ENCODE assay signal across 32 cellular contexts in the genomic region with DNA sequence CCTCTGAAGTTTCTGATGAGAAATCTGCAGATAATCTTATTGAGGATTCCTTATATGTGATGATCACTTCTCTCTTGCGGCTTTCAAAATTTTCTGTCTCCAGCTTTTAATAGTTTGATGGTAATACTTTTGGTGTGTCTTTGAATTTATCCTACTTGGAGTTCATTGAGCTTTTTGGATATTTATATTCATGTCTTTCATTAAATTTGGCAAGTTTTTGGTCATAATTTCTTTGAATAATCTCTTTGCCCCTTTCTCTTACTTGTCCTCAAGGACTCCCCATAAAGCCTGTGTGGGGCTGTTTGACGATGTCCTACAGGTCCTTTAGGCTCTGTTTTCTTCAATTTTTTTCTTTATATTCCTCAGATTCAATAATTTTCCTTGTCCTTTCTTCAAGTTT. TPM values are rescaled to one million over a fixed set of nuclear protein-coding genes. Genes with fewer than 3 reads are reported as not detected.
DNase-seq lines count a peak whose midpoint lies in the region; ATAC-seq and TF ChIP-seq lines count a peak whose summit lies in the region.
"Had no signal": no experiment of that assay in that cellular context is flagged by ENCODE, and none has a peak within 500 bp of the region (broad histone marks: within the 10 kb centered on the region; RNA-seq: fewer than 3 reads in every experiment).

No MANE protein-coding gene starts in this region.

- H3K27me3 Mint-ChIP-seq in Caco-2 (ENCODE audit: insufficient read depth, unreplicated experiment) = no peaks in the 10 kb centered on the region
- H3K27me3 Mint-ChIP-seq in activated T-helper 1 cell treated with anti-CD3 and anti-CD28 coated beads, Interleukin-12 subunit alpha, Interleukin-12 subunit beta, Interleukin-2, Interleukin-4 antibody, amounts not matched to agents 30 ng/mL and 10 ng/mL and 1 ng/mL, durations not matched to agents 14 hours and 24 hours and 36 hours (ENCODE audit: insufficient read depth) = peaks cover 30% of the 10 kb centered on the region

- TF ChIP-seq CTCF in Caco-2 (IDR thresholded peaks at IDR 0.05; ENCODE audit: insufficient read depth in 1 of 2, low read depth in 1 of 2, low read length in 1 of 2, severe bottlenecking in 1 of 2, unreplicated experiment in 1 of 2) = no peak
- TF ChIP-seq CTCF in HEK293 (tag by site-specific recombination; IDR thresholded peaks at IDR 0.05) = no peak

- no TSS peak for BruUV-seq in Caco-2 (replicated peaks; lab: Mats Ljungman, UMichigan)

- H3K4me3 ChIP-seq in Caco-2 (ENCODE audit: low read depth, low read length) (no peak overlapping the region), HEK293 (ENCODE audit: low read depth, low read length) (no peak overlapping the region), adipocyte (ENCODE audit: low read length) (peak overlapping the region; percentile 8)
- H3K4me3 ChIP-seq: A549; BLaER1; BLaER1 treated with 17β-estradiol and CSF1 and Interleukin-3, amounts not matched to agents 10 nM and 100 nM had no signal

- intact Hi-C loops in Caco-2 (cut with micrococcal nuclease; ENCODE audit: unreplicated experiment) = no loop called here
- intact Hi-C loops in activated T-helper 1 cell treated with anti-CD3 and anti-CD28 coated beads, Interleukin-12 subunit alpha, Interleukin-12 subunit beta, Interleukin-2, Interleukin-4 antibody, amounts not matched to agents 30 ng/mL and 10 ng/mL and 1 ng/mL, durations not matched to agents 14 hours and 24 hours and 36 hours (cut with micrococcal nuclease) = no loop called here

- H3K9me3 ChIP-seq in Caco-2 (peaks cover 31% of the 10 kb centered on the region), HEK293 (ENCODE audit: control insufficient read depth, insufficient read depth, low read depth, low read length) (no peaks in the 10 kb centered on the region), adipocyte (ENCODE audit: control insufficient read depth, low read length) (peaks cover 31% of the 10 kb centered on the region)
- H3K9me3 ChIP-seq: BE2C had no signal

- peaks cover 22% of the 10 kb centered on the region for H3K36me3 Mint-ChIP-seq in Caco-2 (ENCODE audit: insufficient read depth, unreplicated experiment)
- no peaks in the 10 kb centered on the region for H3K36me3 Mint-ChIP-seq in activated T-helper 1 cell treated with anti-CD3 and anti-CD28 coated beads, Interleukin-12 subunit alpha, Interleukin-12 subunit beta, Interleukin-2, Interleukin-4 antibody, amounts not matched to agents 30 ng/mL and 10 ng/mL and 1 ng/mL, durations not matched to agents 14 hours and 24 hours and 36 hours (ENCODE audit: low read depth)
- H3K36me3 Mint-ChIP-seq: CD4-positive, alpha-beta memory T cell; CD4-positive, CD25-positive, alpha-beta regulatory T cell; CD8-positive, alpha-beta T cell had no signal

- no peak overlapping the region for H3K4me3 Mint-ChIP-seq in Caco-2 (ENCODE audit: unreplicated experiment)
- H3K4me3 Mint-ChIP-seq in activated T-helper 1 cell treated with anti-CD3 and anti-CD28 coated beads, Interleukin-12 subunit alpha, Interleukin-12 subunit beta, Interleukin-2, Interleukin-4 antibody, amounts not matched to agents 30 ng/mL and 10 ng/mL and 1 ng/mL, durations not matched to agents 14 hours and 24 hours and 36 hours = no peak overlapping the region
- H3K4me3 Mint-ChIP-seq: B cell; CD14-positive monocyte; CD4-positive, alpha-beta memory T cell; CD4-positive, alpha-beta T cell; CD4-positive, CD25-positive, alpha-beta regulatory T cell; CD8-positive, alpha-beta memory T cell; CD8-positive, alpha-beta T cell had no signal

- POLR2A ChIA-PET in Caco-2 (lab: Charles Lee) = no interaction called here
- POLR2A ChIA-PET in HEK293 (lab: Yijun Ruan, JAX) = no interaction called here

- DNase-seq in Caco-2 (no peak), adipocyte (ENCODE audit: low read depth) (no peak), ureter (ENCODE audit: low spot score) (no peak)
- no peak for DNase-seq in activated T-helper 1 cell treated with anti-CD3 and anti-CD28 coated beads, Interleukin-12 subunit alpha, Interleukin-12 subunit beta, Interleukin-2, Interleukin-4 antibody, amounts not matched to agents 30 ng/mL and 10 ng/mL and 1 ng/mL, durations not matched to agents 14 hours and 24 hours and 36 hours (ENCODE audit: low spot score)
- DNase-seq: 8988T; ACHN; AML-193; BE2C; C1 segment of cervical spinal cord; Calu3; CD4-positive, alpha-beta memory T cell; CD4-positive, alpha-beta T cell; CD4-positive, CD25-positive, alpha-beta regulatory T cell; CD8-positive, alpha-beta memory T cell; CD8-positive, alpha-beta T cell; COR-L47; DMS 273 treated with DMSO at 0.1 percent for 48 hours; DMS153; DMS53; DMS79; DMS79 treated with DMSO at 0.1 percent for 48 hours; DND-41; EL had no signal

- CTCF ChIA-PET in Caco-2 (lab: Charles Lee) (no interaction called here), HEK293 (lab: Yijun Ruan, JAX) (interaction anchor here (0.6 kb wide), 1 partner anchor 11 kb away, joined by 4 read pairs; no protein-coding TSS in a partner anchor)

- no peak for ATAC-seq in HG03175 (IDR thresholded peaks at IDR 0.05; ENCODE audit: unreplicated experiment)
- ATAC-seq: A549; CD8-positive, alpha-beta T cell had no signal

- H3K9me3 Mint-ChIP-seq in Caco-2 (ENCODE audit: unreplicated experiment) = peaks cover 44% of the 10 kb centered on the region
- peaks cover 12% of the 10 kb centered on the region for H3K9me3 Mint-ChIP-seq in activated T-helper 1 cell treated with anti-CD3 and anti-CD28 coated beads, Interleukin-12 subunit alpha, Interleukin-12 subunit beta, Interleukin-2, Interleukin-4 antibody, amounts not matched to agents 30 ng/mL and 10 ng/mL and 1 ng/mL, durations not matched to agents 14 hours and 24 hours and 36 hours

- no peak overlapping the region for H3K9ac ChIP-seq in adipocyte (ENCODE audit: low read length)
- H3K9ac ChIP-seq: BLaER1; BLaER1 treated with 17β-estradiol and CSF1 and Interleukin-3, amounts not matched to agents 10 nM and 100 nM had no signal

- peak overlapping the region; percentile 34 for H3K27ac Mint-ChIP-seq in Caco-2 (ENCODE audit: unreplicated experiment)
- H3K27ac Mint-ChIP-seq in activated T-helper 1 cell treated with anti-CD3 and anti-CD28 coated beads, Interleukin-12 subunit alpha, Interleukin-12 subunit beta, Interleukin-2, Interleukin-4 antibody, amounts not matched to agents 30 ng/mL and 10 ng/mL and 1 ng/mL, durations not matched to agents 14 hours and 24 hours and 36 hours = no peak overlapping the region
- H3K27ac Mint-ChIP-seq: B cell; CD14-positive monocyte; CD4-positive, alpha-beta memory T cell; CD4-positive, alpha-beta T cell; CD4-positive, CD25-positive, alpha-beta regulatory T cell; CD8-positive, alpha-beta T cell had no signal

- H3K36me3 ChIP-seq in Caco-2 (ENCODE audit: control insufficient read depth, insufficient read depth, low read length) (no peaks in the 10 kb centered on the region), HEK293 (ENCODE audit: control insufficient read depth in 2 of 2, insufficient read depth in 1 of 2, low read length in 2 of 2) (no peaks in the 10 kb centered on the region), adipocyte (ENCODE audit: control insufficient read depth, insufficient read depth, low read length, severe bottlenecking) (no peaks in the 10 kb centered on the region)
- H3K36me3 ChIP-seq: BE2C; BLaER1; BLaER1 treated with 17β-estradiol and CSF1 and Interleukin-3, amounts not matched to agents 10 nM and 100 nM had no signal

- H3K4me1 Mint-ChIP-seq in Caco-2 (ENCODE audit: low read depth, unreplicated experiment) = peaks cover 12% of the 10 kb centered on the region
- no peaks in the 10 kb centered on the region for H3K4me1 Mint-ChIP-seq in activated T-helper 1 cell treated with anti-CD3 and anti-CD28 coated beads, Interleukin-12 subunit alpha, Interleukin-12 subunit beta, Interleukin-2, Interleukin-4 antibody, amounts not matched to agents 30 ng/mL and 10 ng/mL and 1 ng/mL, durations not matched to agents 14 hours and 24 hours and 36 hours (ENCODE audit: low read depth)
- H3K4me1 Mint-ChIP-seq: B cell; CD4-positive, alpha-beta memory T cell; CD4-positive, CD25-positive, alpha-beta regulatory T cell; CD8-positive, alpha-beta memory T cell had no signal

- no peaks in the 10 kb centered on the region for H3K27me3 ChIP-seq in Caco-2 (replicated peaks; ENCODE audit: control insufficient read depth, insufficient read depth, low read length)
- H3K27me3 ChIP-seq in adipocyte (replicated peaks; ENCODE audit: control insufficient read depth, insufficient read depth, low read length) = no peaks in the 10 kb centered on the region
- H3K27me3 ChIP-seq: BE2C; BLaER1; BLaER1 treated with 17β-estradiol and CSF1 and Interleukin-3, amounts not matched to agents 10 nM and 100 nM had no signal

- H3K4me1 ChIP-seq in Caco-2 = peaks cover 17% of the 10 kb centered on the region
- H3K4me1 ChIP-seq in HEK293 (ENCODE audit: control insufficient read depth, insufficient read depth, low read length) = no peaks in the 10 kb centered on the region
- H3K4me1 ChIP-seq in adipocyte (ENCODE audit: control insufficient read depth, insufficient read depth, low read length) = no peaks in the 10 kb centered on the region
- H3K4me1 ChIP-seq: BE2C, BLaER1 had no signal

- no peak overlapping the region for H3K27ac ChIP-seq in HEK293 (ENCODE audit: extremely low read depth, low read depth, low read length)
- H3K27ac ChIP-seq: 22Rv1; A549; BLaER1; BLaER1 treated with 17β-estradiol and CSF1 and Interleukin-3, amounts not matched to agents 10 nM and 100 nM; C4-2B had no signal

TF ChIP-seq in HEK293, 187 proteins besides CTCF, POLR2A, EP300 and RAD21:
- TF ChIP-seq ZNF558 (tag by site-specific recombination; IDR thresholded peaks at IDR 0.05) (peak; percentile 98), ZNF777 (tag by site-specific recombination; IDR thresholded peaks at IDR 0.05; ENCODE audit: borderline replicate concordance) (no peak)

RNA-seq across cellular contexts. Expression of a gene that starts 11.3 kb away (rescaled TPM):
- 6.3 and 6.6 TPM in 2 replicates for total RNA-seq in Caco-2 (2022)
- 9.6 TPM for total RNA-seq in ureter
- total RNA-seq in activated T-helper 1 cell treated with anti-CD3 and anti-CD28 coated beads, Interleukin-12 subunit alpha, Interleukin-12 subunit beta, Interleukin-2, Interleukin-4 antibody, amounts not matched to agents 30 ng/mL and 10 ng/mL and 1 ng/mL, durations not matched to agents 14 hours and 24 hours and 36 hours = not detected in 2 replicates
- total RNA-seq: CD8-positive, alpha-beta memory T cell had no signal

RNA-seq across cellular contexts. Expression of a gene that starts 26.6 kb away (rescaled TPM):
- total RNA-seq in Caco-2 (2022) (148 and 150 TPM in 2 replicates), ureter (228 TPM)
- total RNA-seq in activated T-helper 1 cell treated with anti-CD3 and anti-CD28 coated beads, Interleukin-12 subunit alpha, Interleukin-12 subunit beta, Interleukin-2, Interleukin-4 antibody, amounts not matched to agents 30 ng/mL and 10 ng/mL and 1 ng/mL, durations not matched to agents 14 hours and 24 hours and 36 hours = 1.3 and 1.4 TPM in 2 replicates

Comparison
In these comparisons a context has a peak if more than half of its experiments do, and no peak if none do; other contexts are left out.
1. RNA of a gene that starts 26.6 kb away (total RNA-seq): 228 TPM in ureter (single experiment) and 148 to 150 TPM in Caco-2; 1.3 to 1.4 TPM in activated T-helper 1 cell treated with anti-CD3 and anti-CD28 coated beads, Interleukin-12 subunit alpha, Interleukin-12 subunit beta, Interleukin-2, Interleukin-4 antibody, amounts not matched to agents 30 ng/mL and 10 ng/mL and 1 ng/mL, durations not matched to agents 14 hours and 24 hours and 36 hours; every median in the first group is over 10 times any median in the second.